8 cellular contexts compared by ENCODE assay signal in the genomic region with DNA sequence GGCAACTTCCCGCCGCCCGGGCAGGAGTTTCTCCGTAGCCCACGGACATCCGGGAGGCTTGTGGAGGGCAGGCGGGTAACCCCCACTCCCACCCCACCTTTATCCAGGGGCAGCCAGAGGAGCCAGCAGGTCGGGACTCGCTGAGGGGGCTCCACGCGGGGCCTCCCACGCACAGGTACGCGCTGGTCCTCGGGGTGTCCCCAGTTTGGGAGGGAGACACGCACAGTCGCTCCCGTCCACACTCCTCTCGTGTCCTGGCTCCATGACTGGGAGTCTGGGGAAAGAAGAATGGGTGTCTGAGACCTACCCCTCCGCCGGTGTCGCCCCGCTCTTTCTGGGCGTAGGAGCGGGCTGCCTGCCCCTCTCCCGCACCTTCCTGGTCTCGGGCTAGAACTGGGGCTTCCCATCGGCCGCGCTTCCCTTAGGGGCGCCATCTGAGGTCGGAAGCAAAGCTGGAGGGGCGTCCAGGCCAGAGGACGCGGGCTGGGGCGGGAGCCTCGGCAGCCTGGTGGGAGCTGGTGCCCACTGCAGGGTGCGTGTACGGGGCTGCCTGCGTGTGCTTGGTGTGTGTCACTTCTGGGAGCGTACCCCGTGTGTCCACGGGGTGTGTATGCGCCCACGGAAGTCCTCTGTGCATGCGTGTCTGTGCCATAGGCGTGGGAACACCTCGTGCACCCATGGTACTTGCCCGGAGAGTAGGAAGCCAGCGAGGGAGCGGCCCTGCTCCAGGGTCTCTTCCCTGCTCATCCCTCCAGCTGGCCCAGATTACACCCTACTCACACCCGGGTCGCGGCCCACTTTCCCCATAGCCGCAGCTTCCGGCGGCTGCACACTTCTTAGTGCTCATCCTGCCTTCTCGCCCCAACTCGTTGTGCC.
DNase-seq lines count a peak whose midpoint lies in the region; ATAC-seq and TF ChIP-seq lines count a peak whose summit lies in the region.

No MANE protein-coding gene starts in this region.

- H3K27me3 ChIP-seq in iPS DF 6.9 (ENCODE audit: control insufficient read depth, insufficient read depth, low read length), result peaks cover 50% of the 10 kb centered on the region

- no peaks in the 10 kb centered on the region for H3K9me3 Mint-ChIP-seq in WTC11

- peak; percentile 40 for DNase-seq in Daoy (ENCODE audit: low read depth)
- peak; percentile 52 for DNase-seq in WTC11 (ENCODE audit: low spot score)
- no peak for DNase-seq in iPS DF 6.9 (ENCODE audit: low read depth, low spot score)
- peak; percentile 73 for DNase-seq in retina
- DNase-seq in effector CD8-positive, alpha-beta T cell (lab: John Stamatoyannopoulos, UW), result no peak
- DNase-seq in NCI-H1092 treated with DMSO at 0.1 percent for 48 hours (lab: John Stamatoyannopoulos, UW), result no peak

- TF ChIP-seq CTCF in WTC11 (IDR thresholded peaks at IDR 0.05), result no peak

- peak overlapping the region; percentile 75 for H3K4me3 Mint-ChIP-seq in WTC11

- H3K27ac ChIP-seq in iPS DF 6.9 (ENCODE audit: low read length), result no peak overlapping the region

- H3K36me3 ChIP-seq in iPS DF 6.9 (ENCODE audit: control insufficient read depth, insufficient read depth, low read length), result no peaks in the 10 kb centered on the region

- WGBS in iPS DF 6.9 (ENCODE audit: insufficient coverage, insufficient read length), result no CpG with 5 or more reads among the region's 59 CpGs

- peaks cover 31% of the 10 kb centered on the region for H3K4me1 Mint-ChIP-seq in WTC11

- peaks cover 93% of the 10 kb centered on the region for H3K27me3 Mint-ChIP-seq in WTC11 (ENCODE audit: low read depth)

- H3K27ac Mint-ChIP-seq in WTC11, result no peak overlapping the region

- H3K4me3 ChIP-seq in iPS DF 6.9 (ENCODE audit: low read length), result peak overlapping the region; percentile 41; the same call in 1 of the 2 replicates

- H3K4me1 ChIP-seq in iPS DF 6.9 (ENCODE audit: control insufficient read depth, insufficient read depth, low read length), result peaks cover 10% of the 10 kb centered on the region; the same call in 1 of the 2 replicates

- ATAC-seq in WTC11 (peak; percentile 19), HG03469 (IDR thresholded peaks at IDR 0.05; ENCODE audit: unreplicated experiment) (no peak), GM21367 (IDR thresholded peaks at IDR 0.05; ENCODE audit: unreplicated experiment) (no peak)

- CTCF ChIA-PET in WTC11 (lab: Charles Lee), result interaction anchor here (1.1 to 10.3 kb wide), 8 partner anchors 10 to 539 kb away, joined by 3 to 112 read pairs (median 4); no protein-coding TSS in a partner anchor

- POLR2A ChIA-PET in WTC11 (lab: Charles Lee), result interaction anchor here (0.9 to 1.0 kb wide), 2 partner anchors 24 to 33 kb away, joined by 3 read pairs; no protein-coding TSS in a partner anchor

- H3K9me3 ChIP-seq in iPS DF 6.9 (ENCODE audit: control insufficient read depth, insufficient read depth, low read length), result no peaks in the 10 kb centered on the region

- H3K36me3 Mint-ChIP-seq in WTC11, result no peaks in the 10 kb centered on the region

TF ChIP-seq in WTC11, 78 proteins besides CTCF, POLR2A, EP300 and RAD21:
- TF ChIP-seq ZNF416 (CRISPR knock-in tag; IDR thresholded peaks at IDR 0.05), result no peak
- TF ChIP-seq, protein P1, sequence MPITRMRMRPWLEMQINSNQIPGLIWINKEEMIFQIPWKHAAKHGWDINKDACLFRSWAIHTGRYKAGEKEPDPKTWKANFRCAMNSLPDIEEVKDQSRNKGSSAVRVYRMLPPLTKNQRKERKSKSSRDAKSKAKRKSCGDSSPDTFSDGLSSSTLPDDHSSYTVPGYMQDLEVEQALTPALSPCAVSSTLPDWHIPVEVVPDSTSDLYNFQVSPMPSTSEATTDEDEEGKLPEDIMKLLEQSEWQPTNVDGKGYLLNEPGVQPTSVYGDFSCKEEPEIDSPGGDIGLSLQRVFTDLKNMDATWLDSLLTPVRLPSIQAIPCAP (CRISPR knock-in tag; IDR thresholded peaks at IDR 0.05), result no peak
- peak; percentile 37; the same call in 1 of the 2 replicates for TF ChIP-seq CBFB (CRISPR knock-in tag; IDR thresholded peaks at IDR 0.05; ENCODE audit: low read depth)
- TF ChIP-seq KAT7 (CRISPR knock-in tag; IDR thresholded peaks at IDR 0.05; ENCODE audit: borderline replicate concordance), result 0 out of 2 replicates have a peak, but pooled peaks have one; percentile 56
- no peak for TF ChIP-seq GTF2I (CRISPR knock-in tag; conservative IDR thresholded peaks at IDR 0.05)
- TF ChIP-seq ZBTB21 (CRISPR knock-in tag; IDR thresholded peaks at IDR 0.05; ENCODE audit: borderline replicate concordance), result 0 out of 2 replicates have a peak, but pooled peaks have one; percentile 68
- TF ChIP-seq TEAD1 (CRISPR knock-in tag; IDR thresholded peaks at IDR 0.05), result no peak
- 0 out of 2 replicates have a peak, but pooled peaks have one; percentile 39 for TF ChIP-seq ESRRA (CRISPR knock-in tag; IDR thresholded peaks at IDR 0.05; ENCODE audit: borderline replicate concordance)
- TF ChIP-seq, protein P2, sequence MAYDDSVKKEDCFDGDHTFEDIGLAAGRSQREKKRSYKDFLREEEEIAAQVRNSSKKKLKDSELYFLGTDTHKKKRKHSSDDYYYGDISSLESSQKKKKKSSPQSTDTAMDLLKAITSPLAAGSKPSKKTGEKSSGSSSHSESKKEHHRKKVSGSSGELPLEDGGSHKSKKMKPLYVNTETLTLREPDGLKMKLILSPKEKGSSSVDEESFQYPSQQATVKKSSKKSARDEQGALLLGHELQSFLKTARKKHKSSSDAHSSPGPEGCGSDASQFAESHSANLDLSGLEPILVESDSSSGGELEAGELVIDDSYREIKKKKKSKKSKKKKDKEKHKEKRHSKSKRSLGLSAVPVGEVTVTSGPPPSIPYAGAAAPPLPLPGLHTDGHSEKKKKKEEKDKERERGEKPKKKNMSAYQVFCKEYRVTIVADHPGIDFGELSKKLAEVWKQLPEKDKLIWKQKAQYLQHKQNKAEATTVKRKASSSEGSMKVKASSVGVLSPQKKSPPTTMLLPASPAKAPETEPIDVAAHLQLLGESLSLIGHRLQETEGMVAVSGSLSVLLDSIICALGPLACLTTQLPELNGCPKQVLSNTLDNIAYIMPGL (CRISPR knock-in tag; IDR thresholded peaks at IDR 0.05), result peak; percentile 34; the same call in 1 of the 2 replicates
TF ChIP-seq in WTC11: peak in this region for 5.

Comparison
In these comparisons a context has a peak if more than half of its experiments do, and no peak if none do; other contexts are left out.
1. DNase-seq: peak in Daoy (single experiment), WTC11 (single experiment) and retina (single experiment); none in iPS DF 6.9 (single experiment), effector CD8-positive, alpha-beta T cell (single experiment) and NCI-H1092 treated with DMSO at 0.1 percent for 48 hours (single experiment).